ENCODE assay signal across 1 cellular context in genomic region chr7:121475806-121476205, GRCh38.
TF ChIP-seq lines count a peak whose summit lies in the region.

No MANE protein-coding gene starts in this region.

TF ChIP-seq in WTC11, 78 proteins besides CTCF, POLR2A, EP300 and RAD21 (continued from another document):
- TF ChIP-seq AR (CRISPR knock-in tag; IDR thresholded peaks at IDR 0.05), result no peak
- TF ChIP-seq OVOL2 (CRISPR knock-in tag; IDR thresholded peaks at IDR 0.05; ENCODE audit: borderline replicate concordance), result no peak
- no peak for TF ChIP-seq NR1H2 (CRISPR knock-in tag; IDR thresholded peaks at IDR 0.05)
- no peak for TF ChIP-seq MYBL2 (CRISPR knock-in tag; IDR thresholded peaks at IDR 0.05)
- no peak for TF ChIP-seq JUN (CRISPR knock-in tag; IDR thresholded peaks at IDR 0.05)
- no peak for TF ChIP-seq ZNF532 (CRISPR knock-in tag; IDR thresholded peaks at IDR 0.05; ENCODE audit: borderline replicate concordance)
TF ChIP-seq in WTC11: peak in this region for 0.
